Comparison of ENCODE assay signal across 17 cellular contexts in genomic region chr9:126676685-126677143, GRCh38.
DNase-seq lines count a peak whose midpoint lies in the region; ATAC-seq and TF ChIP-seq lines count a peak whose summit lies in the region.
"Had no signal": no experiment of that assay in that cellular context is flagged by ENCODE, and none has a peak within 500 bp of the region (broad histone marks: within the 10 kb centered on the region; RNA-seq: fewer than 3 reads in every experiment).

No MANE protein-coding gene starts in this region.

- TF ChIP-seq POLR2A in breast epithelium (IDR thresholded peaks at IDR 0.05): no peak

- peak overlapping the region in 1 of 3 donors; percentile 12 for H3K4me3 ChIP-seq in breast epithelium
- H3K4me3 ChIP-seq: colonic mucosa, esophagus squamous epithelium, testis had no signal

- no peaks in the 10 kb centered on the region for H3K36me3 ChIP-seq in breast epithelium
- H3K36me3 ChIP-seq: colonic mucosa, esophagus squamous epithelium had no signal

- no peaks in the 10 kb centered on the region for H3K36me3 Mint-ChIP-seq in MCF 10A (ENCODE audit: insufficient read depth, unreplicated experiment)

- H3K9me3 ChIP-seq in breast epithelium: no peaks in the 10 kb centered on the region
- H3K9me3 ChIP-seq: colonic mucosa, esophagus squamous epithelium, testis had no signal

- no TSS peak for BruUV-seq in MCF 10A (replicated peaks; lab: Mats Ljungman, UMichigan)

- H3K27me3 ChIP-seq in breast epithelium: peaks cover 0 to 5% of the 10 kb centered on the region in 2 donors
- H3K27me3 ChIP-seq in foreskin keratinocyte: peaks cover 7% of the 10 kb centered on the region
- H3K27me3 ChIP-seq: testis had no signal

- TF ChIP-seq CTCF in breast epithelium (IDR thresholded peaks at IDR 0.05): no peak
- no peak for TF ChIP-seq CTCF in MCF 10A (IDR thresholded peaks at IDR 0.05; ENCODE audit: unreplicated experiment)
- TF ChIP-seq CTCF in foreskin keratinocyte (conservative IDR thresholded peaks at IDR 0.05): no peak

- H3K9me3 Mint-ChIP-seq in MCF 10A (ENCODE audit: unreplicated experiment): no peaks in the 10 kb centered on the region
- H3K9me3 Mint-ChIP-seq: activated T-cell treated with anti-CD3 and anti-CD28 coated beads, Interleukin-2, amount 50 U/mL, for 4 hours had no signal

- intact Hi-C loops in breast epithelium (cut with DNase I; ENCODE audit: low total_unique reads): no loop called here
- intact Hi-C loops in MCF 10A (cut with micrococcal nuclease): no loop called here

- H3K27me3 Mint-ChIP-seq in MCF 10A (ENCODE audit: insufficient read depth, unreplicated experiment): no peaks in the 10 kb centered on the region

- H3K4me1 ChIP-seq in breast epithelium: peaks cover 3 to 7% of the 10 kb centered on the region in 2 donors
- H3K4me1 ChIP-seq in foreskin keratinocyte: peaks cover 8% of the 10 kb centered on the region
- H3K4me1 ChIP-seq: colonic mucosa had no signal

- DNase-seq in breast epithelium (ENCODE audit: low spot score in 2 of 2) (peak; percentile 54 to 67), MCF 10A (ENCODE audit: unreplicated experiment) (no peak), NCI-H69 (lab: John Stamatoyannopoulos, UW) (peak; percentile 80), foreskin keratinocyte (no peak), retina (peak; percentile 64), NCI-H1105 (lab: John Stamatoyannopoulos, UW) (no peak)
- DNase-seq: activated T-cell treated with anti-CD3 and anti-CD28 coated beads, Interleukin-2, amount 50 U/mL, for 4 hours; Calu3; colonic mucosa; esophagus squamous epithelium; hypothalamus; MV-4-11; NCI-H226; testis had no signal

- ATAC-seq in foreskin keratinocyte: peak; percentile 53
- no peak for ATAC-seq in GM21360 (IDR thresholded peaks at IDR 0.05; ENCODE audit: unreplicated experiment)
- no peak for ATAC-seq in GM21619 (IDR thresholded peaks at IDR 0.05; ENCODE audit: unreplicated experiment)
- ATAC-seq: activated CD4-positive, CD25-positive, alpha-beta regulatory T cell treated with anti-CD3 and anti-CD28 coated beads, Interleukin-2, amount 50 U/mL, for 24 hours had no signal

- no peak overlapping the region for H3K27ac Mint-ChIP-seq in MCF 10A (ENCODE audit: low read depth, unreplicated experiment)

- CTCF ChIA-PET in MCF 10A (lab: Yijun Ruan, JAX): interaction anchor here (0.7 to 1.0 kb wide), 2 partner anchors 13 to 176 kb away, joined by 3 read pairs; no protein-coding TSS in a partner anchor

- no peak overlapping the region for H3K4me3 Mint-ChIP-seq in MCF 10A (ENCODE audit: unreplicated experiment)
- H3K4me3 Mint-ChIP-seq: activated T-cell treated with anti-CD3 and anti-CD28 coated beads, Interleukin-2, amount 50 U/mL, for 4 hours had no signal

- no peaks in the 10 kb centered on the region for H3K4me1 Mint-ChIP-seq in MCF 10A (ENCODE audit: insufficient read depth, unreplicated experiment)

- H3K27ac ChIP-seq in breast epithelium: peak overlapping the region; percentile 60 to 69
- H3K27ac ChIP-seq in foreskin keratinocyte: no peak overlapping the region
- H3K27ac ChIP-seq: colonic mucosa, esophagus squamous epithelium, testis had no signal

- POLR2A ChIA-PET in MCF 10A (lab: Yijun Ruan, JAX): no interaction called here

Comparison
In these comparisons a context has a peak if more than half of its experiments do, and no peak if none do; other contexts are left out.
1. DNase-seq: peak in breast epithelium (2 of 2), NCI-H69 (single experiment) and retina (single experiment); none in MCF 10A (single experiment), foreskin keratinocyte (0 of 2) and NCI-H1105 (single experiment).